In genomic region chr3:119794971-119795612, GRCh38 we compare ENCODE assay signal across 11 cellular contexts. TPM values are rescaled to one million over a fixed set of nuclear protein-coding genes. Genes with fewer than 3 reads are reported as not detected.
A peak's percentile ranks its signal among the peaks of the same experiment; 100 is the strongest.
DNase-seq lines count a peak whose midpoint lies in the region; ATAC-seq and TF ChIP-seq lines count a peak whose summit lies in the region.
"Had no signal": no experiment of that assay in that cellular context is flagged by ENCODE, and none has a peak within 500 bp of the region (broad histone marks: within the 10 kb centered on the region; RNA-seq: fewer than 3 reads in every experiment).

No MANE protein-coding gene starts in this region.

- no peak overlapping the region for H3K27ac Mint-ChIP-seq in activated T-helper 17 cell treated with anti-CD3 and anti-CD28 coated beads, Interleukin-2, amount 50 U/mL, for 72 hours

- no peaks in the 10 kb centered on the region for H3K4me1 Mint-ChIP-seq in activated T-helper 17 cell treated with anti-CD3 and anti-CD28 coated beads, Interleukin-2, amount 50 U/mL, for 72 hours

- H4K91ac ChIP-seq in neuronal stem cell (ENCODE audit: low read depth, low read length, poor library complexity), result no peak overlapping the region

- H3K9me3 ChIP-seq in Panc1 (ENCODE audit: control insufficient read depth, insufficient read depth, low read depth, low read length), result no peaks in the 10 kb centered on the region
- peaks cover 0 to 2% of the 10 kb centered on the region in 2 donors for H3K9me3 ChIP-seq in neuronal stem cell (replicated peaks in 1 of 2; ENCODE audit: control insufficient read depth in 2 of 2, insufficient read depth in 1 of 2, low read depth in 1 of 2, low read length in 2 of 2)

- no peak overlapping the region for H3K4me2 ChIP-seq in neuronal stem cell (ENCODE audit: insufficient read depth, low read length, poor library complexity, severe bottlenecking)

- no CpG with 5 or more reads among the region's 5 CpGs for WGBS in neuronal stem cell (ENCODE audit: extremely low coverage in 2 of 2, insufficient read length in 2 of 2, insufficient replicate concordance in 1 of 2), 2 donors

- H3K27ac ChIP-seq in Panc1 (ENCODE audit: low read length) (no peak overlapping the region), neuronal stem cell (replicated peaks; ENCODE audit: low read length) (no peak overlapping the region)

- POLR2A ChIA-PET in Panc1 (lab: Charles Lee), result no interaction called here

- TF ChIP-seq CTCF in Panc1 (IDR thresholded peaks at IDR 0.05), result no peak
- no peak for TF ChIP-seq CTCF in fibroblast of mammary gland (conservative IDR thresholded peaks at IDR 0.05; ENCODE audit: control insufficient read depth, insufficient read depth, low read depth, low read length)

- H2BK120ac ChIP-seq in neuronal stem cell (ENCODE audit: low read depth, low read length), result no peak overlapping the region

- no peak overlapping the region for H2BK5ac ChIP-seq in neuronal stem cell (ENCODE audit: low read length)

- no peak overlapping the region for H2BK15ac ChIP-seq in neuronal stem cell (ENCODE audit: low read length)

- in situ Hi-C loops in Panc1 (cut with HindIII; ENCODE audit: low pct_unique_long_range_greater_than_20kb, low sequenced_read_pairs), result no loop called here

- H3K27me3 Mint-ChIP-seq in activated T-helper 17 cell treated with anti-CD3 and anti-CD28 coated beads, Interleukin-2, amount 50 U/mL, for 72 hours, result peaks cover 13% of the 10 kb centered on the region

- no peak overlapping the region for H2BK12ac ChIP-seq in neuronal stem cell (ENCODE audit: low read length)

- H3K36me3 Mint-ChIP-seq in activated T-helper 17 cell treated with anti-CD3 and anti-CD28 coated beads, Interleukin-2, amount 50 U/mL, for 72 hours (ENCODE audit: low read depth), result no peaks in the 10 kb centered on the region

- no peaks in the 10 kb centered on the region for H3K36me3 ChIP-seq in H7 (replicated peaks; ENCODE audit: control insufficient read depth, insufficient read depth, low read length)
- H3K36me3 ChIP-seq in Panc1 (ENCODE audit: control insufficient read depth, insufficient read depth, low read length), result no peaks in the 10 kb centered on the region
- H3K36me3 ChIP-seq in neuronal stem cell (replicated peaks in 1 of 2; ENCODE audit: control insufficient read depth in 2 of 2, insufficient read depth in 2 of 2, low read length in 2 of 2), result no peaks in the 10 kb centered on the region

- peak overlapping the region; percentile 59 for H2AFZ ChIP-seq in neuronal stem cell (ENCODE audit: low read length)

- no peak overlapping the region for H3K4me3 ChIP-seq in H7 (ENCODE audit: insufficient read depth, low read depth, low read length)
- no peak overlapping the region for H3K4me3 ChIP-seq in Panc1 (ENCODE audit: low read depth in 2 of 2, low read length in 2 of 2)
- no peak overlapping the region for H3K4me3 ChIP-seq in fibroblast of mammary gland (ENCODE audit: control insufficient read depth, low read depth, low read length)
- no peak overlapping the region for H3K4me3 ChIP-seq in neuronal stem cell (ENCODE audit: low read length in 2 of 2)

- H3K4ac ChIP-seq in neuronal stem cell (ENCODE audit: low read length), result no peak overlapping the region

- CTCF ChIA-PET in Panc1 (lab: Charles Lee), result no interaction called here

- H3K9me3 Mint-ChIP-seq in activated T-helper 17 cell treated with anti-CD3 and anti-CD28 coated beads, Interleukin-2, amount 50 U/mL, for 72 hours, result no peaks in the 10 kb centered on the region

- no peak overlapping the region for H4K8ac ChIP-seq in neuronal stem cell (ENCODE audit: low read depth, low read length)

- BruUV-seq in Panc1 (replicated peaks; lab: Mats Ljungman, UMichigan), result no TSS peak

- no peak overlapping the region for H3K4me3 Mint-ChIP-seq in activated T-helper 17 cell treated with anti-CD3 and anti-CD28 coated beads, Interleukin-2, amount 50 U/mL, for 72 hours

- no peaks in the 10 kb centered on the region for H3K27me3 ChIP-seq in H7 (ENCODE audit: control insufficient read depth, insufficient read depth, low read length)
- peaks cover 5% of the 10 kb centered on the region; the same call in 1 of the 2 replicates for H3K27me3 ChIP-seq in Panc1 (ENCODE audit: control insufficient read depth, insufficient read depth, low read length)
- peaks cover 0 to 8% (median 0%) of the 10 kb centered on the region in 3 experiments for H3K27me3 ChIP-seq in neuronal stem cell (ENCODE audit: control insufficient read depth in 3 of 3, insufficient read depth in 3 of 3, low read depth in 1 of 3, low read length in 3 of 3)

- H3K18ac ChIP-seq in neuronal stem cell (ENCODE audit: low read length), result no peak overlapping the region

- no peaks in the 10 kb centered on the region for H3K4me1 ChIP-seq in Panc1 (ENCODE audit: control insufficient read depth, insufficient read depth, low read length)
- peaks cover 12 to 20% of the 10 kb centered on the region in 2 donors for H3K4me1 ChIP-seq in neuronal stem cell (ENCODE audit: control insufficient read depth in 2 of 2, insufficient read depth in 1 of 2, low read depth in 1 of 2, low read length in 2 of 2)

- H2AK5ac ChIP-seq in neuronal stem cell (ENCODE audit: low read depth, low read length), result no peak overlapping the region

- no peaks in the 10 kb centered on the region for H3K79me1 ChIP-seq in neuronal stem cell (ENCODE audit: low read depth, low read length)

- intact Hi-C loops in Panc1 (cut with micrococcal nuclease; ENCODE audit: unreplicated experiment), result no loop called here

- DNase-seq in H7 (peak; percentile 78), Panc1 (ENCODE audit: low read depth, low spot score) (no peak), fibroblast of mammary gland (ENCODE audit: low read depth) (peak; percentile 15), neuronal stem cell (ENCODE audit: low spot score) (peak; percentile 64)
- DNase-seq in activated naive CD4-positive, alpha-beta T cell treated with Interleukin-2 at 50 U/mL for 16 hours, result no peak
- no peak for DNase-seq in stimulated activated CD8-positive, alpha-beta memory T cell treated with anti-CD3 and anti-CD28 coated beads, Interleukin-4, amount 100 ng/mL, for 48 hours
- DNase-seq: activated CD8-positive, alpha-beta memory T cell treated with anti-CD3 and anti-CD28 coated beads, Interleukin-2, amount 50 U/mL, for 4 hours; RPMI8226 had no signal

- peak; percentile 80 for ATAC-seq in Panc1
- ATAC-seq in activated T-helper 17 cell treated with anti-CD3 and anti-CD28 coated beads, Interleukin-2, amount 50 U/mL, for 72 hours (replicated peaks), result no peak
- no peak for ATAC-seq in HG02973 (IDR thresholded peaks at IDR 0.05; ENCODE audit: unreplicated experiment)

- no peak overlapping the region for H3K23ac ChIP-seq in neuronal stem cell (ENCODE audit: low read depth, low read length, poor library complexity)

- no peak overlapping the region for H3K14ac ChIP-seq in neuronal stem cell (ENCODE audit: low read length)

- no peak overlapping the region for H3K9ac ChIP-seq in neuronal stem cell (ENCODE audit: low read depth, low read length, poor library complexity)

RNA-seq across cellular contexts. Expression of gene NR1I2, which starts 13.2 kb away (rescaled TPM):
- 0.87 and 1.6 TPM in 2 replicates for total RNA-seq in H7 (2014; rRNA removed; shearing (Covaris generic))
- total RNA-seq in Panc1 (2021; ENCODE audit: unreplicated experiment), result not detected
- polyA plus RNA-seq in Panc1 (2012; ENCODE audit: insufficient read length), result not detected
- 0.17 TPM for polyA plus RNA-seq in neuronal stem cell (2013, experiment 1 of 2)
- 0.22 TPM for polyA plus RNA-seq in neuronal stem cell (2013, experiment 2 of 2)
- total RNA-seq in activated T-helper 17 cell treated with anti-CD3 and anti-CD28 coated beads, Interleukin-2, amount 50 U/mL, for 72 hours, result under 1 TPM; 0.43 to 0.82 TPM
- total RNA-seq: mononuclear cell had no signal

Comparison
In these comparisons a context has a peak if more than half of its experiments do, and no peak if none do; other contexts are left out.
1. DNase-seq: peak in H7 (single experiment), fibroblast of mammary gland (single experiment) and neuronal stem cell (single experiment); none in Panc1 (single experiment), activated naive CD4-positive, alpha-beta T cell treated with Interleukin-2 at 50 U/mL for 16 hours (single experiment) and stimulated activated CD8-positive, alpha-beta memory T cell treated with anti-CD3 and anti-CD28 coated beads, Interleukin-4, amount 100 ng/mL, for 48 hours (single experiment).